ENCODE assay signal across 9 cellular contexts in genomic region chr7:7920481-7920880, GRCh38. TPM values are rescaled to one million over a fixed set of nuclear protein-coding genes. Genes with fewer than 3 reads are reported as not detected.
A peak's percentile ranks its signal among the peaks of the same experiment; 100 is the strongest.
DNase-seq lines count a peak whose midpoint lies in the region; ATAC-seq, FAIRE-seq and TF ChIP-seq lines count a peak whose summit lies in the region.
"Had no signal": no experiment of that assay in that cellular context is flagged by ENCODE, and none has a peak within 500 bp of the region (broad histone marks: within the 10 kb centered on the region; RNA-seq: fewer than 3 reads in every experiment).

No MANE protein-coding gene starts in this region.

- no peak overlapping the region for H3K4me3 ChIP-seq in GM12864 (ENCODE audit: low read depth, low read length)
- H3K4me3 ChIP-seq: heart right ventricle had no signal

- ATAC-seq in GM19452 (IDR thresholded peaks at IDR 0.05; ENCODE audit: unreplicated experiment) (peak; percentile 86), HG03342 (IDR thresholded peaks at IDR 0.05; ENCODE audit: unreplicated experiment) (peak; percentile 94)
- ATAC-seq: heart right ventricle had no signal

- H3K27me3 Mint-ChIP-seq in chondrocyte (ENCODE audit: low read depth): no peaks in the 10 kb centered on the region

- H3K27ac Mint-ChIP-seq in chondrocyte (ENCODE audit: unreplicated experiment): no peak overlapping the region

- no peaks in the 10 kb centered on the region for H3K4me1 Mint-ChIP-seq in chondrocyte (ENCODE audit: low read depth)

- H3K36me3 Mint-ChIP-seq in chondrocyte (ENCODE audit: low read depth): no peaks in the 10 kb centered on the region

- no peak for TF ChIP-seq CTCF in GM12864 (IDR thresholded peaks at IDR 0.05; ENCODE audit: low read depth, low read length, missing control alignments)
- TF ChIP-seq CTCF in chondrocyte (IDR thresholded peaks at IDR 0.05): no peak

- DNase-seq in GM12864 (ENCODE audit: low read depth): peak; percentile 84
- DNase-seq in KG1 (lab: John Stamatoyannopoulos, UW): no peak
- no peak for DNase-seq in chondrocyte (ENCODE audit: low spot score)
- DNase-seq in NCI-H1092 treated with DMSO at 0.1 percent for 48 hours (lab: John Stamatoyannopoulos, UW): no peak
- no peak for DNase-seq in NCI-H2081 treated with DMSO at 0.1 percent for 48 hours (lab: John Stamatoyannopoulos, UW)
- DNase-seq: heart right ventricle had no signal

- no peaks in the 10 kb centered on the region for H3K9me3 Mint-ChIP-seq in chondrocyte (ENCODE audit: low read depth)

- peak; percentile 77 for FAIRE-seq in colon (lab: Jason Lieb, UNC)

- no peak overlapping the region for H3K4me3 Mint-ChIP-seq in chondrocyte (ENCODE audit: unreplicated experiment)

RNA-seq across cellular contexts. Expression of gene GLCCI1, which starts 48.1 kb away (rescaled TPM):
- 10.2 to 11.4 TPM (median 10.9 TPM) in 3 replicates for total RNA-seq in chondrocyte
